ENCODE assay signal across 8 cellular contexts in the genomic region with DNA sequence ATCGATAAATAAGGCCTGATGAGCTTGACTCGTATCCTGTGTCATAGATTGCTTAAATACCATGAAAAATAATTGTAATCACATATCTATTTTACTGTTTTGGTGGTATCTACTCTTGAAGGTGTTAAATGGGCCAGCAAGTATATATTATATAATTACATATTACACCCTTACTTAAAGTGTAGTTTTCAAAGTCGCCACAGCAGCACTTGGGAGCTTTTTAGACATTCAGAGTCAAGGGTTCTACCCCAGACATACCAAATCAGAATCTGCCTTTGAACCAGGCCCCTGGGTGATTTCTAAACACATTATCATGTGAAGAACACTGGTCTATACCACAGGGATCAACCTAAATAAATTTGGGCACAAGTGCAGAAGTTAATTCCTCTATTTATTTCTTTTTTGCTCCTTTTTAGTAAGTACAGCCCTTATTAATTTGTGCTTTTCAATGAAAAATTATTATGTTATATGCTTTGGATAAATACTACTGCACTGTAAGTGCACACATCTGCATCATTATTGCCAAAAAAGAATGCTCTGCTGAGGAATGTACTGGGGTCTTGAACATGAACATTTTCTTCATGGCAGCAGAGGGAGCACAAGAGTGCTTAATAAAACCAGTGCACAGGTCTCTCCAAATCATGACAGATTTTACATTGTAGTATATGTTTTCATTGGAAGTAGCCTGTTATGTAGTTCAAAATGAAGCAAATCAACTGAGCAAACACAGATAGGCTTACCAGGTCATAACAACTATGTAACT. TPM values are rescaled to one million over a fixed set of nuclear protein-coding genes. Genes with fewer than 3 reads are reported as not detected.
DNase-seq lines count a peak whose midpoint lies in the region; ATAC-seq, FAIRE-seq and TF ChIP-seq lines count a peak whose summit lies in the region.

No MANE protein-coding gene starts in this region.

- POLR2A ChIA-PET in BJ (lab: Charles Lee), result no interaction called here
- POLR2A ChIA-PET in activated CD8-positive, alpha-beta T cell treated with anti-CD3 and anti-CD28 coated beads for 36 hours (lab: Charles Lee), result interaction anchor here (0.7 to 4.9 kb wide), 5 partner anchors 51 to 354 kb away, joined by 3 to 41 read pairs (median 5); no protein-coding TSS in a partner anchor

- DNase-seq in BJ (ENCODE audit: low read depth), result no peak
- peak; percentile 63 for DNase-seq in HCEC 1CT
- no peak for DNase-seq in activated CD8-positive, alpha-beta T cell treated with anti-CD3 and anti-CD28 coated beads for 36 hours
- DNase-seq in kidney tubule cell (ENCODE audit: low spot score), result peak; percentile 53
- no peak for DNase-seq in AG08395 (ENCODE audit: low spot score)
- no peak for DNase-seq in stimulated activated CD4-positive, alpha-beta T cell treated with anti-CD3 and anti-CD28 coated beads, Interleukin-4, amount 100 ng/mL, for 1 hour
- no peak for DNase-seq in small intestine

- H3K9me3 ChIP-seq in small intestine (ENCODE audit: control insufficient read depth, low read depth), result no peaks in the 10 kb centered on the region

- peak overlapping the region; percentile 98 for H3K4me3 Mint-ChIP-seq in activated CD8-positive, alpha-beta T cell treated with anti-CD3 and anti-CD28 coated beads for 36 hours

- peak; percentile 49 for TF ChIP-seq CTCF in BJ (IDR thresholded peaks at IDR 0.05; ENCODE audit: insufficient read depth, low read depth, low read length)
- peak; percentile 91 for TF ChIP-seq CTCF in activated CD8-positive, alpha-beta T cell treated with anti-CD3 and anti-CD28 coated beads for 36 hours (IDR thresholded peaks at IDR 0.05)

- H3K36me3 Mint-ChIP-seq in activated CD8-positive, alpha-beta T cell treated with anti-CD3 and anti-CD28 coated beads for 36 hours (ENCODE audit: low read depth), result peaks cover 3% of the 10 kb centered on the region

- H3K4me1 Mint-ChIP-seq in activated CD8-positive, alpha-beta T cell treated with anti-CD3 and anti-CD28 coated beads for 36 hours (ENCODE audit: low read depth), result peaks cover 56% of the 10 kb centered on the region

- CTCF ChIA-PET in BJ (lab: Yijun Ruan, JAX), result interaction anchor here (0.7 to 6.2 kb wide), 42 partner anchors 15 to 479 kb away, joined by 3 to 92 read pairs (median 4); no protein-coding TSS in a partner anchor
- CTCF ChIA-PET in activated CD8-positive, alpha-beta T cell treated with anti-CD3 and anti-CD28 coated beads for 36 hours (lab: Charles Lee), result interaction anchor here (0.6 to 5.2 kb wide), 42 partner anchors 9 to 1183 kb away, joined by 3 to 68 read pairs (median 5); no protein-coding TSS in a partner anchor

- no peak overlapping the region for H3K27ac ChIP-seq in small intestine (ENCODE audit: low read depth in 1 of 2, low read length in 1 of 2)

- peak overlapping the region; percentile 99 for H3K27ac Mint-ChIP-seq in activated CD8-positive, alpha-beta T cell treated with anti-CD3 and anti-CD28 coated beads for 36 hours

- no peaks in the 10 kb centered on the region for H3K9me3 Mint-ChIP-seq in activated CD8-positive, alpha-beta T cell treated with anti-CD3 and anti-CD28 coated beads for 36 hours

- no peaks in the 10 kb centered on the region for H3K27me3 Mint-ChIP-seq in activated CD8-positive, alpha-beta T cell treated with anti-CD3 and anti-CD28 coated beads for 36 hours

- WGBS in small intestine, 3 donors, result 50 to 73% (median 58%) methylated on average over 3 of the region's 3 CpGs

- intact Hi-C loops in activated CD8-positive, alpha-beta T cell treated with anti-CD3 and anti-CD28 coated beads for 36 hours (cut with micrococcal nuclease), result loop anchor here (5.0 kb wide), 5 partner anchors 52 to 342 kb away; no protein-coding TSS in a partner anchor

- peaks cover 0 to 5% of the 10 kb centered on the region in 2 donors for H3K4me1 ChIP-seq in small intestine (ENCODE audit: control insufficient read depth in 2 of 2, insufficient read depth in 1 of 2, low read depth in 1 of 2, low read length in 1 of 2)

- FAIRE-seq in small intestine (lab: Jason Lieb, UNC), result no peak

- H3K4me3 ChIP-seq in BJ (ENCODE audit: low read depth, low read length) (peak overlapping the region; percentile 88), small intestine (ENCODE audit: low read depth in 1 of 2, low read length in 2 of 2) (no peak overlapping the region)

- ATAC-seq in activated CD8-positive, alpha-beta T cell treated with anti-CD3 and anti-CD28 coated beads for 36 hours, result no peak
- ATAC-seq in GM18498 (IDR thresholded peaks at IDR 0.05; ENCODE audit: unreplicated experiment), result no peak

- H3K36me3 ChIP-seq in BJ (ENCODE audit: control insufficient read depth, insufficient read depth, low read length) (no peaks in the 10 kb centered on the region), small intestine (ENCODE audit: control insufficient read depth in 2 of 2, insufficient read depth in 2 of 2, low read length in 2 of 2) (no peaks in the 10 kb centered on the region)

- H3K27me3 ChIP-seq in BJ (ENCODE audit: control insufficient read depth, insufficient read depth, low read length) (no peaks in the 10 kb centered on the region), small intestine (ENCODE audit: control insufficient read depth in 2 of 2, insufficient read depth in 2 of 2, low read length in 2 of 2) (no peaks in the 10 kb centered on the region)

RNA-seq across cellular contexts. Expression of a gene that starts 3.1 kb away (rescaled TPM):
- 25.2 and 60.2 TPM in 2 replicates for polyA plus RNA-seq in BJ (2011; rRNA removed)
- 57.5 and 62.3 TPM in 2 replicates for polyA minus RNA-seq in BJ (2011; rRNA and poly(A)+ RNA removed)
- 10 to 100 TPM; 35.4 to 40.8 TPM for total RNA-seq in activated CD8-positive, alpha-beta T cell treated with anti-CD3 and anti-CD28 coated beads for 36 hours
- 1 to 10 TPM; 4.6 to 6.5 (median 5.4) TPM for polyA plus RNA-seq in small intestine

Comparison
In these comparisons a context has a peak if more than half of its experiments do, and no peak if none do; other contexts are left out.
1. DNase-seq: peak in HCEC 1CT (single experiment) and kidney tubule cell (single experiment); none in BJ (single experiment), activated CD8-positive, alpha-beta T cell treated with anti-CD3 and anti-CD28 coated beads for 36 hours (single experiment), AG08395 (single experiment), stimulated activated CD4-positive, alpha-beta T cell treated with anti-CD3 and anti-CD28 coated beads, Interleukin-4, amount 100 ng/mL, for 1 hour (single experiment) and small intestine (single experiment).